ENCODE assay signal across 15 cellular contexts in the genomic region with DNA sequence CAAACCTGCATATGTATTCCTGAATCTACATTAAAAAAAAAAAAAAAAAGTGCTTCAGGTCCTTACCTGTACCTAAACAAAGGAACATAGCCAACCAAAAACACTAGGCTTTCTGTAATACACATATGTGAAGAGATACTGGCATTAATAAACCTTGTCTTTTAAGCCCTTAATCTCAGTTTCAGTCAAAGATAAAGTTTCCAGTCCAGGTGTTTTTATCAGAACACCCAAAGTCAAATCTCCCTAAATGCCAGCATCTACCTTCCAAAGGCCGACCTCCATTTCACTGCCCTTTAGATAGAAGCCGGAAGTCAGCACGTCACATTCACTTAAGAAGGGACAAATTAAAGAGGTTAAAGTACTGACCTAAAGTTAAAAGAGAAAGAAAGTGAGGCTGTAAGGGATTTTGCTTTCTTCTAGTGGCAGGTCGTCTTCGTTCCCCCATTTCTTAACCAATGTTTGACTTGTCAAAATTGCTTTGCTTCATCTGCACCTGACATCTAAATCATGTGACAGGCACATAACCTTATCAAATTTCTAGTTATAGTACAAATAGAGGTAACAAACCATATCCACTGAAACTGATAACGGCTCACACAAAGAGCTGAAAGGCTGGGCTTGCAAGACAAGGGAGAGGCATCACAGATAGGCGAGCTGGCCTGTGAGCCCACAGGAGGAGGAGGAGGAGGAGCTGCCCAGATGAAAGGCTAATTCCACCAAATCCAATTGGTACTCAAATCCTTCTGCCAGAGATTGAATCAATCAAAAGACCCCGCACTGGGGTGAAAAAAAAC.
A peak's percentile ranks its signal among the peaks of the same experiment; 100 is the strongest.
DNase-seq lines count a peak whose midpoint lies in the region; ATAC-seq, FAIRE-seq and TF ChIP-seq lines count a peak whose summit lies in the region.
"Had no signal": no experiment of that assay in that cellular context is flagged by ENCODE, and none has a peak within 500 bp of the region (broad histone marks: within the 10 kb centered on the region; RNA-seq: fewer than 3 reads in every experiment).

No MANE protein-coding gene starts in this region.

- CTCF ChIA-PET in Calu3 (lab: Charles Lee) = interaction anchor here (0.5 kb wide), 1 partner anchor 159 kb away, joined by 3 read pairs; no protein-coding TSS in a partner anchor

- H3K9me3 Mint-ChIP-seq in GM23338 = no peaks in the 10 kb centered on the region
- no peaks in the 10 kb centered on the region for H3K9me3 Mint-ChIP-seq in type B pancreatic cell
- no peaks in the 10 kb centered on the region for H3K9me3 Mint-ChIP-seq in Calu3 (ENCODE audit: low read depth, unreplicated experiment)
- H3K9me3 Mint-ChIP-seq: CD4-positive, CD25-positive, alpha-beta regulatory T cell had no signal

- no peaks in the 10 kb centered on the region for H3K9me2 ChIP-seq in GM23338 (ENCODE audit: insufficient read depth)

- H3K4me2 ChIP-seq in GM23338 = no peak overlapping the region

- no peaks in the 10 kb centered on the region for H3K27me3 Mint-ChIP-seq in GM23338 (ENCODE audit: insufficient read depth, low read depth, poor library complexity)
- H3K27me3 Mint-ChIP-seq in type B pancreatic cell = peaks cover 8% of the 10 kb centered on the region
- no peaks in the 10 kb centered on the region for H3K27me3 Mint-ChIP-seq in Calu3 (ENCODE audit: unreplicated experiment)
- H3K27me3 Mint-ChIP-seq: CD4-positive, CD25-positive, alpha-beta regulatory T cell had no signal

- H3K4me3 ChIP-seq in GM23338 = no peak overlapping the region
- no peak overlapping the region for H3K4me3 ChIP-seq in ectodermal cell (ENCODE audit: insufficient read depth, low read depth, low read length)
- H3K4me3 ChIP-seq in pancreas = no peak overlapping the region

- H3F3A ChIP-seq in GM23338 (replicated peaks; ENCODE audit: low read depth) = no peaks in the 10 kb centered on the region

- H3K27ac Mint-ChIP-seq in GM23338 (no peak overlapping the region), type B pancreatic cell (no peak overlapping the region), Calu3 (ENCODE audit: unreplicated experiment) (no peak overlapping the region)
- H3K27ac Mint-ChIP-seq: CD4-positive, CD25-positive, alpha-beta regulatory T cell had no signal

- H3K27ac ChIP-seq in GM23338 (ENCODE audit: low read depth) (no peak overlapping the region), ectodermal cell (ENCODE audit: insufficient read depth, low read depth, low read length, poor library complexity, severe bottlenecking) (peak overlapping the region; percentile 74), pancreas (no peak overlapping the region)

- H3K36me3 Mint-ChIP-seq in GM23338 (ENCODE audit: low read depth) (no peaks in the 10 kb centered on the region), type B pancreatic cell (no peaks in the 10 kb centered on the region), Calu3 (ENCODE audit: insufficient read depth, unreplicated experiment) (no peaks in the 10 kb centered on the region)
- H3K36me3 Mint-ChIP-seq: CD4-positive, CD25-positive, alpha-beta regulatory T cell had no signal

- no peak for TF ChIP-seq CTCF in GM23338 (conservative IDR thresholded peaks at IDR 0.05; ENCODE audit: low read depth in 2 of 2)
- no peak for TF ChIP-seq CTCF in pancreas (IDR thresholded peaks at IDR 0.05)
- no peak for TF ChIP-seq CTCF in type B pancreatic cell (conservative IDR thresholded peaks at IDR 0.05)
- no peak for TF ChIP-seq CTCF in Calu3 (IDR thresholded peaks at IDR 0.05; ENCODE audit: unreplicated experiment)

- no peaks in the 10 kb centered on the region for H3K4me1 ChIP-seq in GM23338 (ENCODE audit: insufficient read depth)
- peaks cover 8% of the 10 kb centered on the region for H3K4me1 ChIP-seq in ectodermal cell (ENCODE audit: control insufficient read depth, insufficient read depth, low read length)
- H3K4me1 ChIP-seq in pancreas = peaks cover 0 to 4% (median 0%) of the 10 kb centered on the region in 3 donors

- H3K79me2 ChIP-seq in GM23338 (replicated peaks; ENCODE audit: insufficient read depth) = no peaks in the 10 kb centered on the region

- no peak overlapping the region for H3K4me3 Mint-ChIP-seq in GM23338
- no peak overlapping the region for H3K4me3 Mint-ChIP-seq in type B pancreatic cell
- H3K4me3 Mint-ChIP-seq in Calu3 (ENCODE audit: low read depth, unreplicated experiment) = no peak overlapping the region
- H3K4me3 Mint-ChIP-seq: CD4-positive, CD25-positive, alpha-beta regulatory T cell had no signal

- H3K4me1 Mint-ChIP-seq in GM23338 (0 out of 3 replicates have a peak, but pooled peaks cover 3% of the 10 kb centered on the region), type B pancreatic cell (ENCODE audit: unreplicated experiment) (peaks cover 12% of the 10 kb centered on the region), Calu3 (ENCODE audit: low read depth, unreplicated experiment) (no peaks in the 10 kb centered on the region)
- H3K4me1 Mint-ChIP-seq: CD4-positive, CD25-positive, alpha-beta regulatory T cell had no signal

- H3K9me3 ChIP-seq in ectodermal cell (ENCODE audit: control insufficient read depth, low read length) (no peaks in the 10 kb centered on the region), pancreas (no peaks in the 10 kb centered on the region)

- no peaks in the 10 kb centered on the region for H3K27me3 ChIP-seq in GM23338 (ENCODE audit: insufficient read depth)
- H3K27me3 ChIP-seq in ectodermal cell (ENCODE audit: control insufficient read depth, insufficient read depth, low read length, poor library complexity, severe bottlenecking) = no peaks in the 10 kb centered on the region
- no peaks in the 10 kb centered on the region for H3K27me3 ChIP-seq in pancreas

- no peaks in the 10 kb centered on the region for H4K20me1 ChIP-seq in GM23338 (replicated peaks; ENCODE audit: insufficient read depth)

- peak; percentile 21 for DNase-seq in GM23338 (ENCODE audit: low spot score)
- DNase-seq in NCI-H82 (lab: John Stamatoyannopoulos, UW) = peak; percentile 94
- no peak for DNase-seq in pancreas
- DNase-seq in type B pancreatic cell (ENCODE audit: extremely low spot score, unreplicated experiment) = no peak
- DNase-seq in Calu3 = no peak
- no peak for DNase-seq in NOMO-1 (lab: John Stamatoyannopoulos, UW; ENCODE audit: unreplicated experiment in 2 of 2)
- DNase-seq: ACHN; CD4-positive, CD25-positive, alpha-beta regulatory T cell; DND-41; Kasumi-1; NCI-H2029; NCI-H69; SHP77 had no signal

- H3K36me3 ChIP-seq in GM23338 (ENCODE audit: insufficient read depth) (no peaks in the 10 kb centered on the region), ectodermal cell (ENCODE audit: control insufficient read depth, insufficient read depth, low read length) (no peaks in the 10 kb centered on the region), pancreas (no peaks in the 10 kb centered on the region)

- 59 to 70% methylated on average over 8 of the region's 8 CpGs for WGBS in ectodermal cell, 2 experiments
- WGBS in pancreas, 2 donors = 38 to 39% methylated on average over 8 of the region's 8 CpGs

- H2AFZ ChIP-seq in GM23338 = peak overlapping the region; percentile 53; the same call in 1 of the 2 replicates

- peak; percentile 66 for ATAC-seq in GM23338
- ATAC-seq in pancreas = peak in 3 of 4 donors; percentile 38 to 49 (median 43)

- BruUV-seq in Calu3 (replicated peaks; lab: Mats Ljungman, UMichigan) = no TSS peak

- FAIRE-seq in pancreas (lab: Jason Lieb, UNC) = no peak
- FAIRE-seq: RCC 7860 had no signal

- intact Hi-C loops in pancreas (cut with DNase I) (no loop called here), Calu3 (cut with micrococcal nuclease; ENCODE audit: unreplicated experiment) (no loop called here)

TF ChIP-seq in GM23338, 12 proteins besides CTCF, POLR2A, EP300 and RAD21 (continues in another document):
- TF ChIP-seq, protein P1, sequence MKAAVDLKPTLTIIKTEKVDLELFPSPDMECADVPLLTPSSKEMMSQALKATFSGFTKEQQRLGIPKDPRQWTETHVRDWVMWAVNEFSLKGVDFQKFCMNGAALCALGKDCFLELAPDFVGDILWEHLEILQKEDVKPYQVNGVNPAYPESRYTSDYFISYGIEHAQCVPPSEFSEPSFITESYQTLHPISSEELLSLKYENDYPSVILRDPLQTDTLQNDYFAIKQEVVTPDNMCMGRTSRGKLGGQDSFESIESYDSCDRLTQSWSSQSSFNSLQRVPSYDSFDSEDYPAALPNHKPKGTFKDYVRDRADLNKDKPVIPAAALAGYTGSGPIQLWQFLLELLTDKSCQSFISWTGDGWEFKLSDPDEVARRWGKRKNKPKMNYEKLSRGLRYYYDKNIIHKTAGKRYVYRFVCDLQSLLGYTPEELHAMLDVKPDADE (IDR thresholded peaks at IDR 0.05) = no peak
- no peak for TF ChIP-seq NANOG (IDR thresholded peaks at IDR 0.05; ENCODE audit: borderline replicate concordance)
- TF ChIP-seq EZH2 (IDR thresholded peaks at IDR 0.05; ENCODE audit: low read depth, unreplicated experiment) = no peak

Comparison
In these comparisons a context has a peak if more than half of its experiments do, and no peak if none do; other contexts are left out.
1. DNase-seq: peak in GM23338 (single experiment) and NCI-H82 (single experiment); none in pancreas (0 of 6), type B pancreatic cell (single experiment), Calu3 (single experiment) and NOMO-1 (0 of 2).